Comparison of ENCODE assay signal across 35 cellular contexts in the genomic region with DNA sequence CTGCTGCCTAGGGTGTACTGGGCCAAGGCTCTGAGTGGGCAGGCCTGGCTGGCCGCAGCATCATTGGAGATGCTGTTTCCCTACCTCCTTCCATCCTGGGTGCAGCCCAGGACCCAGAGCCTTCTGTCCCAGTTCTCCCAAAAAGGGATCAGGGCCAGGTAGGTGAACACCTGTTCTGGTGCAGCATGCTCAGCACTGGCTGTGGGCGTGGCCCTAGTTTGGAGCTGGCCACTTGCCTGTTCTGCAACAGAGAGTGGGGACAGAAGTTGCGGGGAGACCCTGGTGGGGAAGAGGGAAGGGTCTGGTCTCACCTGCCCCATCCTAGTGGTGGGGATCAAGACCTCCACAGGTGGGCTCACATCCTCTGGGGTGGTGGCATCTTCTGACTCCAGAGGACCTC. TPM values are rescaled to one million over a fixed set of nuclear protein-coding genes. Genes with fewer than 3 reads are reported as not detected.
A peak's percentile ranks its signal among the peaks of the same experiment; 100 is the strongest.
DNase-seq lines count a peak whose midpoint lies in the region; ATAC-seq, FAIRE-seq and TF ChIP-seq lines count a peak whose summit lies in the region.
"Had no signal": no experiment of that assay in that cellular context is flagged by ENCODE, and none has a peak within 500 bp of the region (broad histone marks: within the 10 kb centered on the region; RNA-seq: fewer than 3 reads in every experiment).

No MANE protein-coding gene starts in this region.

- BruUV-seq in A673 (replicated peaks; lab: Mats Ljungman, UMichigan) = no TSS peak

- POLR2A ChIA-PET in A673 (lab: Charles Lee; ENCODE audit: low non-redundant PET) = interaction anchor here (0.7 kb wide), 1 partner anchor 423 kb away, joined by 3 read pairs; no protein-coding TSS in a partner anchor

- no peak for TF ChIP-seq POLR2A in uterus (IDR thresholded peaks at IDR 0.05)

- intact Hi-C loops in colonic mucosa (cut with DNase I) = no loop called here
- intact Hi-C loops in pancreas (cut with DNase I) = loop anchor here in 2 of 3 donors (5.0 kb wide), 4 partner anchors 48 to 213 kb away; a partner anchor contains a TSS
- intact Hi-C loops in uterus (cut with DNase I; ENCODE audit: low total_unique reads) = loop anchor here (5.0 kb wide), 2 partner anchors 153 to 213 kb away; no protein-coding TSS in a partner anchor
- intact Hi-C loops in A673 (cut with micrococcal nuclease; ENCODE audit: unreplicated experiment) = loop anchor here (10.0 kb wide), 1 partner anchor 359 kb away; no protein-coding TSS in a partner anchor

- H3K9me3 ChIP-seq in colonic mucosa = no peaks in the 10 kb centered on the region
- H3K9me3 ChIP-seq in pancreas = no peaks in the 10 kb centered on the region
- no peaks in the 10 kb centered on the region for H3K9me3 ChIP-seq in uterus
- no peaks in the 10 kb centered on the region for H3K9me3 ChIP-seq in A673 (ENCODE audit: low read depth, low read length, poor library complexity, severe bottlenecking)
- H3K9me3 ChIP-seq: left ventricle myocardium inferior, upper lobe of right lung had no signal

- FAIRE-seq in pancreas (lab: Jason Lieb, UNC) = no peak
- FAIRE-seq: D721Med, islet of Langerhans, K562 had no signal

- WGBS in pancreas, 2 donors = 52 to 61% methylated on average over 3 of the region's 3 CpGs

- H3K9ac ChIP-seq in colonic mucosa (ENCODE audit: low read depth in 2 of 2, low read length in 2 of 2) = peak overlapping the region in 1 of 2 donors; percentile 32

- H3K36me3 ChIP-seq in colonic mucosa = no peaks in the 10 kb centered on the region
- H3K36me3 ChIP-seq in pancreas = no peaks in the 10 kb centered on the region
- no peaks in the 10 kb centered on the region for H3K36me3 ChIP-seq in uterus
- H3K36me3 ChIP-seq in A673 (ENCODE audit: insufficient read depth, low read length, poor library complexity, severe bottlenecking) = no peaks in the 10 kb centered on the region
- H3K36me3 ChIP-seq: cardiac muscle cell, left ventricle myocardium inferior, upper lobe of right lung, WERI-Rb-1 had no signal

- no peaks in the 10 kb centered on the region for H3K27me3 ChIP-seq in colonic mucosa
- no peaks in the 10 kb centered on the region for H3K27me3 ChIP-seq in pancreas
- H3K27me3 ChIP-seq in uterus = no peaks in the 10 kb centered on the region
- H3K27me3 ChIP-seq in A673 (replicated peaks; ENCODE audit: insufficient read depth, low read depth, low read length, poor library complexity) = no peaks in the 10 kb centered on the region
- H3K27me3 ChIP-seq: cardiac muscle cell, upper lobe of right lung had no signal

- DNase-seq in activated T-cell treated with anti-CD3 and anti-CD28 coated beads, Interleukin-2, amount 50 U/mL, for 1 hour = peak; percentile 23
- DNase-seq in activated T-cell treated with anti-CD3 and anti-CD28 coated beads, Interleukin-2, amount 50 U/mL, for 48 hours = no peak
- peak; percentile 45 for DNase-seq in colonic mucosa
- DNase-seq in pancreas = peak; percentile 52 to 86 (median 70)
- DNase-seq in uterus = no peak
- no peak for DNase-seq in C1 segment of cervical spinal cord (lab: John Stamatoyannopoulos, UW)
- DNase-seq in A673 (ENCODE audit: low spot score) = no peak
- DNase-seq in NCI-H2227 treated with DMSO at 0.1 percent for 48 hours (lab: John Stamatoyannopoulos, UW) = no peak
- DNase-seq: 8988T; activated CD4-positive, alpha-beta T cell treated with anti-CD3 and anti-CD28 coated beads for 4 hours; activated CD8-positive, alpha-beta T cell treated with anti-CD3 and anti-CD28 coated beads, Interleukin-2, amount 10 ng/mL, durations not matched to agents 7 days and 5 days; activated gamma-delta T cell; activated naive CD8-positive, alpha-beta T cell treated with anti-CD3 and anti-CD28 coated beads for 36 hours; aorta; CD4-positive, alpha-beta memory T cell; cortex of kidney; DND-41; effector memory CD8-positive, alpha-beta T cell; HFFc6; left ventricle myocardium inferior; mesendoderm; PC-9; stimulated activated CD4-positive, alpha-beta T cell treated with anti-CD3 and anti-CD28 coated beads, Interleukin-4, amount 100 ng/mL, for 1 hour; T-helper 9 cell; upper lobe of right lung; WERI-Rb-1 had no signal

- no peak for TF ChIP-seq CTCF in colonic mucosa (IDR thresholded peaks at IDR 0.05)
- TF ChIP-seq CTCF in pancreas (IDR thresholded peaks at IDR 0.05) = no peak
- no peak for TF ChIP-seq CTCF in uterus (IDR thresholded peaks at IDR 0.05)
- no peak for TF ChIP-seq CTCF in A673 (conservative IDR thresholded peaks at IDR 0.05; ENCODE audit: low read depth, low read length)

- H3K4me1 ChIP-seq in colonic mucosa (peaks cover 19% of the 10 kb centered on the region), pancreas (peaks cover 37 to 42% (median 40%) of the 10 kb centered on the region in 3 donors), uterus (peaks cover 12 to 13% of the 10 kb centered on the region in 2 donors), A673 (ENCODE audit: insufficient read depth, low read length, poor library complexity, severe bottlenecking) (peaks cover 21% of the 10 kb centered on the region)

- ATAC-seq in pancreas = peak in 2 of 4 donors; percentile 11 to 20

- H3K27ac ChIP-seq in colonic mucosa = no peak overlapping the region
- H3K27ac ChIP-seq in pancreas = no peak overlapping the region
- peak overlapping the region; percentile 55 to 98 for H3K27ac ChIP-seq in uterus
- H3K27ac ChIP-seq in A673 (ENCODE audit: low read depth, low read length, poor library complexity, severe bottlenecking) = no peak overlapping the region
- H3K27ac ChIP-seq: cardiac muscle cell, left ventricle myocardium inferior, PC-9, upper lobe of right lung, WERI-Rb-1 had no signal

- CTCF ChIA-PET in A673 (lab: Charles Lee) = interaction anchor here (1.6 to 2.6 kb wide), 2 partner anchors 148 to 151 kb away, joined by 10 to 15 read pairs; no protein-coding TSS in a partner anchor

- no peak overlapping the region for H3K4me3 ChIP-seq in colonic mucosa
- H3K4me3 ChIP-seq in pancreas = no peak overlapping the region
- H3K4me3 ChIP-seq in uterus = no peak overlapping the region
- H3K4me3 ChIP-seq in A673 (ENCODE audit: low read depth, low read length, poor library complexity, severe bottlenecking) = no peak overlapping the region
- H3K4me3 ChIP-seq: cardiac muscle cell, K562, left ventricle myocardium inferior, PC-9, upper lobe of right lung had no signal

RNA-seq across cellular contexts. Expression of a gene that starts 1.4 kb away (rescaled TPM):
- total RNA-seq in colonic mucosa (under 1 TPM in 1 of 2 donors, not detected in 1; 0.30 TPM), pancreas (under 1 TPM; 0.12 to 0.75 (median 0.44) TPM), uterus (1 to 10 TPM in 2 of 4 donors, not detected in 2; 1.6 TPM), A673 (2021) (0.74 and 1.0 TPM in 2 replicates)
- 1 to 10 TPM; 2.2 to 2.6 TPM for polyA plus RNA-seq in pancreas
- total RNA-seq: HT1080, left ventricle myocardium inferior had no signal

RNA-seq across cellular contexts. Expression of a gene that starts 40.9 kb away (rescaled TPM):
- total RNA-seq in colonic mucosa = not detected
- total RNA-seq in pancreas = 1 to 10 TPM; 1.4 to 4.3 (median 2.8) TPM
- polyA plus RNA-seq in pancreas = 1 to 10 TPM in 1 of 2 donors, under 1 TPM in 1; 0.61 to 2.5 TPM
- not detected for total RNA-seq in uterus
- total RNA-seq in A673 (2021) = not detected in 2 replicates
- total RNA-seq: activated CD8-positive, alpha-beta T cell treated with anti-CD3 and anti-CD28 coated beads, Interleukin-2, amount 10 ng/mL, durations not matched to agents 7 days and 5 days; activated naive CD8-positive, alpha-beta T cell treated with anti-CD3 and anti-CD28 coated beads for 36 hours; aorta; cardiac muscle cell; CD4-positive, alpha-beta memory T cell; HFFc6; HT1080; K562; left ventricle myocardium inferior; MCF 10A; myocyte; progenitor cell of endocrine pancreas; sciatic nerve; upper lobe of right lung had no signal
- polyA plus RNA-seq: aorta; CD4-positive, alpha-beta memory T cell; K562 had no signal

RNA-seq across cellular contexts. Expression of a gene that starts 45.4 kb away (rescaled TPM):
- not detected for total RNA-seq in colonic mucosa
- 100 to 1,000 TPM in 1 of 6 donors, 10 to 100 TPM in 4, 1 to 10 TPM in 1; 6.0 to 102 (median 38.3) TPM for total RNA-seq in pancreas
- polyA plus RNA-seq in pancreas = 10 to 100 TPM in 1 of 2 donors, not detected in 1; 83.2 TPM
- total RNA-seq in uterus = not detected
- not detected in 2 replicates for total RNA-seq in A673 (2021)
- total RNA-seq: activated CD8-positive, alpha-beta T cell treated with anti-CD3 and anti-CD28 coated beads, Interleukin-2, amount 10 ng/mL, durations not matched to agents 7 days and 5 days; activated naive CD8-positive, alpha-beta T cell treated with anti-CD3 and anti-CD28 coated beads for 36 hours; aorta; cardiac muscle cell; CD4-positive, alpha-beta memory T cell; HFFc6; HT1080; K562; left ventricle myocardium inferior; MCF 10A; myocyte; PC-9; progenitor cell of endocrine pancreas; sciatic nerve; upper lobe of right lung had no signal
- polyA plus RNA-seq: aorta; cardiac muscle cell; CD4-positive, alpha-beta memory T cell; K562 had no signal

RNA-seq across cellular contexts. Expression of a gene that starts 46.7 kb away (rescaled TPM):
- 10 to 100 TPM; 29.1 to 54.7 TPM for total RNA-seq in colonic mucosa
- 10 to 100 TPM; 13.0 to 78.4 (median 61.3) TPM for total RNA-seq in pancreas
- polyA plus RNA-seq in pancreas = 10 to 100 TPM; 31.8 to 44.1 TPM
- 100 to 1,000 TPM in 2 of 4 donors, 10 to 100 TPM in 2; 35.1 to 197 (median 84.5) TPM for total RNA-seq in uterus
- 20.4 and 26.2 TPM in 2 replicates for total RNA-seq in A673 (2021)

Comparison
In these comparisons a context has a peak if more than half of its experiments do, and no peak if none do; other contexts are left out.
1. DNase-seq: peak in activated T-cell treated with anti-CD3 and anti-CD28 coated beads, Interleukin-2, amount 50 U/mL, for 1 hour (single experiment), colonic mucosa (single experiment) and pancreas (6 of 6); none in activated T-cell treated with anti-CD3 and anti-CD28 coated beads, Interleukin-2, amount 50 U/mL, for 48 hours (0 of 2), uterus (0 of 2), C1 segment of cervical spinal cord (0 of 14), A673 (single experiment) and NCI-H2227 treated with DMSO at 0.1 percent for 48 hours (single experiment).
2. H3K27ac ChIP-seq: peak in uterus (2 of 2); none in colonic mucosa (single experiment), pancreas (0 of 4) and A673 (single experiment).